ENCODE assay signal across 2 cellular contexts in the genomic region with DNA sequence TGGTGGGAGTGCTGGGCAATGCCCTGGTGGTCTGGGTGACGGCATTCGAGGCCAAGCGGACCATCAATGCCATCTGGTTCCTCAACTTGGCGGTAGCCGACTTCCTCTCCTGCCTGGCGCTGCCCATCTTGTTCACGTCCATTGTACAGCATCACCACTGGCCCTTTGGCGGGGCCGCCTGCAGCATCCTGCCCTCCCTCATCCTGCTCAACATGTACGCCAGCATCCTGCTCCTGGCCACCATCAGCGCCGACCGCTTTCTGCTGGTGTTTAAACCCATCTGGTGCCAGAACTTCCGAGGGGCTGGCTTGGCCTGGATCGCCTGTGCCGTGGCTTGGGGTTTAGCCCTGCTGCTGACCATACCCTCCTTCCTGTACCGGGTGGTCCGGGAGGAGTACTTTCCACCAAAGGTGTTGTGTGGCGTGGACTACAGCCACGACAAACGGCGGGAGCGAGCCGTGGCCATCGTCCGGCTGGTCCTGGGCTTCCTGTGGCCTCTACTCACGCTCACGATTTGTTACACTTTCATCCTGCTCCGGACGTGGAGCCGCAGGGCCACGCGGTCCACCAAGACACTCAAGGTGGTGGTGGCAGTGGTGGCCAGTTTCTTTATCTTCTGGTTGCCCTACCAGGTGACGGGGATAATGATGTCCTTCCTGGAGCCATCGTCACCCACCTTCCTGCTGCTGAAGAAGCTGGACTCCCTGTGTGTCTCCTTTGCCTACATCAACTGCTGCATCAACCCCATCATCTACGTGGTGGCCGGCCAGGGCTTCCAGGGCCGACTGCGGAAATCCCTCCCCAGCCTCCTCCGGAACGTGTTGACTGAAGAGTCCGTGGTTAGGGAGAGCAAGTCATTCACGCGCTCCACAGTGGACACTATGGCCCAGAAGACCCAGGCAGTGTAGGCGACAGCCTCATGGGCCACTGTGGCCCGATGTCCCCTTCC.
A peak's percentile ranks its signal among the peaks of the same experiment; 100 is the strongest.
TF ChIP-seq lines count a peak whose summit lies in the region.

No MANE protein-coding gene starts in this region.

TF ChIP-seq in A549, 52 proteins besides CTCF, POLR2A, EP300 and RAD21:
- TF ChIP-seq ESRRA (IDR thresholded peaks at IDR 0.05; ENCODE audit: borderline replicate concordance, low read length) (no peak), MAFK (IDR thresholded peaks at IDR 0.05; ENCODE audit: partially characterized antibody) (no peak), FOSB (CRISPR knock-in tag; IDR thresholded peaks at IDR 0.05) (no peak)
- TF ChIP-seq, protein P1, sequence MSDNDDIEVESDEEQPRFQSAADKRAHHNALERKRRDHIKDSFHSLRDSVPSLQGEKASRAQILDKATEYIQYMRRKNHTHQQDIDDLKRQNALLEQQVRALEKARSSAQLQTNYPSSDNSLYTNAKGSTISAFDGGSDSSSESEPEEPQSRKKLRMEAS (IDR thresholded peaks at IDR 0.05) = no peak
- TF ChIP-seq, protein P2, sequence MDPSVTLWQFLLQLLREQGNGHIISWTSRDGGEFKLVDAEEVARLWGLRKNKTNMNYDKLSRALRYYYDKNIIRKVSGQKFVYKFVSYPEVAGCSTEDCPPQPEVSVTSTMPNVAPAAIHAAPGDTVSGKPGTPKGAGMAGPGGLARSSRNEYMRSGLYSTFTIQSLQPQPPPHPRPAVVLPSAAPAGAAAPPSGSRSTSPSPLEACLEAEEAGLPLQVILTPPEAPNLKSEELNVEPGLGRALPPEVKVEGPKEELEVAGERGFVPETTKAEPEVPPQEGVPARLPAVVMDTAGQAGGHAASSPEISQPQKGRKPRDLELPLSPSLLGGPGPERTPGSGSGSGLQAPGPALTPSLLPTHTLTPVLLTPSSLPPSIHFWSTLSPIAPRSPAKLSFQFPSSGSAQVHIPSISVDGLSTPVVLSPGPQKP (IDR thresholded peaks at IDR 0.05; ENCODE audit: low read depth, low read length) = no peak
- TF ChIP-seq, protein P3, sequence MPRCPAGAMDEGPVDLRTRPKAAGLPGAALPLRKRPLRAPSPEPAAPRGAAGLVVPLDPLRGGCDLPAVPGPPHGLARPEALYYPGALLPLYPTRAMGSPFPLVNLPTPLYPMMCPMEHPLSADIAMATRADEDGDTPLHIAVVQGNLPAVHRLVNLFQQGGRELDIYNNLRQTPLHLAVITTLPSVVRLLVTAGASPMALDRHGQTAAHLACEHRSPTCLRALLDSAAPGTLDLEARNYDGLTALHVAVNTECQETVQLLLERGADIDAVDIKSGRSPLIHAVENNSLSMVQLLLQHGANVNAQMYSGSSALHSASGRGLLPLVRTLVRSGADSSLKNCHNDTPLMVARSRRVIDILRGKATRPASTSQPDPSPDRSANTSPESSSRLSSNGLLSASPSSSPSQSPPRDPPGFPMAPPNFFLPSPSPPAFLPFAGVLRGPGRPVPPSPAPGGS (IDR thresholded peaks at IDR 0.05) = no peak
- TF ChIP-seq, protein P4, sequence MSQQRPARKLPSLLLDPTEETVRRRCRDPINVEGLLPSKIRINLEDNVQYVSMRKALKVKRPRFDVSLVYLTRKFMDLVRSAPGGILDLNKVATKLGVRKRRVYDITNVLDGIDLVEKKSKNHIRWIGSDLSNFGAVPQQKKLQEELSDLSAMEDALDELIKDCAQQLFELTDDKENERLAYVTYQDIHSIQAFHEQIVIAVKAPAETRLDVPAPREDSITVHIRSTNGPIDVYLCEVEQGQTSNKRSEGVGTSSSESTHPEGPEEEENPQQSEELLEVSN (IDR thresholded peaks at IDR 0.05; ENCODE audit: borderline replicate concordance, low read depth) = no peak

TF ChIP-seq in HEK293, 187 proteins besides CTCF, POLR2A, EP300 and RAD21:
- no peak for TF ChIP-seq HOXA7 (CRISPR knock-in tag; IDR thresholded peaks at IDR 0.05; ENCODE audit: borderline replicate concordance)
- TF ChIP-seq SETDB1 (IDR thresholded peaks at IDR 0.05; ENCODE audit: insufficient read length, low read length) = no peak
- no peak for TF ChIP-seq ZNF548 (tag by site-specific recombination; IDR thresholded peaks at IDR 0.05)
- no peak for TF ChIP-seq ZNF169 (tag by site-specific recombination; IDR thresholded peaks at IDR 0.05)
- TF ChIP-seq, protein P5, sequence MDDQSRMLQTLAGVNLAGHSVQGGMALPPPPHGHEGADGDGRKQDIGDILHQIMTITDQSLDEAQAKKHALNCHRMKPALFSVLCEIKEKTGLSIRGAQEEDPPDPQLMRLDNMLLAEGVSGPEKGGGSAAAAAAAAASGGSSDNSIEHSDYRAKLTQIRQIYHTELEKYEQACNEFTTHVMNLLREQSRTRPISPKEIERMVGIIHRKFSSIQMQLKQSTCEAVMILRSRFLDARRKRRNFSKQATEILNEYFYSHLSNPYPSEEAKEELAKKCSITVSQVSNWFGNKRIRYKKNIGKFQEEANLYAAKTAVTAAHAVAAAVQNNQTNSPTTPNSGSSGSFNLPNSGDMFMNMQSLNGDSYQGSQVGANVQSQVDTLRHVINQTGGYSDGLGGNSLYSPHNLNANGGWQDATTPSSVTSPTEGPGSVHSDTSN (CRISPR knock-in tag; IDR thresholded peaks at IDR 0.05) = peak; percentile 51; the same call in 1 of the 2 replicates
